In genomic region chr13:62129000-62129551, GRCh38 we compare ENCODE assay signal across 26 cellular contexts.
"Had no signal": no experiment of that assay in that cellular context is flagged by ENCODE, and none has a peak within 500 bp of the region (broad histone marks: within the 10 kb centered on the region; RNA-seq: fewer than 3 reads in every experiment).

No MANE protein-coding gene starts in this region.

- H3K4me1 ChIP-seq: breast epithelium, esophagus muscularis mucosa, left ventricle myocardium inferior, pancreas, psoas muscle, vagina had no signal

- H3K27me3 ChIP-seq: breast epithelium, esophagus muscularis mucosa, neutrophil, pancreas, vagina had no signal

- H3K4me3 Mint-ChIP-seq: activated CD8-positive, alpha-beta T cell treated with anti-CD3 and anti-CD28 coated beads, Interleukin-2, amount 10 ng/mL, durations not matched to agents 7 days and 5 days; activated naive CD8-positive, alpha-beta T cell treated with anti-CD3 and anti-CD28 coated beads for 36 hours; central memory CD8-positive, alpha-beta T cell; effector memory CD8-positive, alpha-beta T cell; mesothelial cell of epicardium; naive thymus-derived CD8-positive, alpha-beta T cell; type B pancreatic cell had no signal

- H3K27ac ChIP-seq: breast epithelium, esophagus muscularis mucosa, left ventricle myocardium inferior, neutrophil, pancreas, psoas muscle, thoracic aorta, vagina, WERI-Rb-1 had no signal

- DNase-seq: activated CD4-positive, alpha-beta T cell treated with anti-CD3 and anti-CD28 coated beads for 1 hour; activated CD4-positive, alpha-beta T cell treated with anti-CD3 and anti-CD28 coated beads, Interleukin-2, amount 50 U/mL, for 1 hour; activated CD8-positive, alpha-beta T cell treated with anti-CD3 and anti-CD28 coated beads, Interleukin-2, amount 10 ng/mL, durations not matched to agents 7 days and 5 days; activated naive CD4-positive, alpha-beta T cell; activated naive CD8-positive, alpha-beta T cell treated with anti-CD3 and anti-CD28 coated beads for 36 hours; activated T-cell treated with anti-CD3 and anti-CD28 coated beads, Interleukin-2, amount 50 U/mL, for 1 hour; amniotic stem cell; effector memory CD8-positive, alpha-beta T cell; glutamatergic neuron; hippocampal formation; left ventricle myocardium inferior; naive thymus-derived CD8-positive, alpha-beta T cell; pancreas; psoas muscle; right cardiac atrium; stimulated activated CD4-positive, alpha-beta T cell treated with anti-CD3 and anti-CD28 coated beads, Interleukin-4, amount 100 ng/mL, for 24 hours; stimulated activated naive CD4-positive, alpha-beta T cell treated with Interleukin-2 at 50 U/mL for 16 hours; WERI-Rb-1 had no signal

- ATAC-seq: activated CD8-positive, alpha-beta T cell treated with anti-CD3 and anti-CD28 coated beads, Interleukin-2, amount 10 ng/mL, durations not matched to agents 7 days and 5 days; effector memory CD8-positive, alpha-beta T cell; naive thymus-derived CD8-positive, alpha-beta T cell; pancreas; psoas muscle; right cardiac atrium had no signal

- H3K4me3 ChIP-seq: breast epithelium, esophagus muscularis mucosa, left ventricle myocardium inferior, pancreas, psoas muscle, thoracic aorta, vagina had no signal

- H3K4me1 Mint-ChIP-seq: activated naive CD8-positive, alpha-beta T cell treated with anti-CD3 and anti-CD28 coated beads for 36 hours; central memory CD8-positive, alpha-beta T cell; mesothelial cell of epicardium; naive thymus-derived CD8-positive, alpha-beta T cell had no signal

- H3K36me3 ChIP-seq: breast epithelium, esophagus muscularis mucosa, left ventricle myocardium inferior, neutrophil, pancreas, thoracic aorta, vagina, WERI-Rb-1 had no signal

- H3K27me3 Mint-ChIP-seq: activated naive CD8-positive, alpha-beta T cell treated with anti-CD3 and anti-CD28 coated beads for 36 hours; central memory CD8-positive, alpha-beta T cell; effector memory CD8-positive, alpha-beta T cell; type B pancreatic cell had no signal

- H3K9me3 ChIP-seq: breast epithelium, esophagus muscularis mucosa, left ventricle myocardium inferior, neutrophil, pancreas, psoas muscle, thoracic aorta, vagina had no signal

- H3K36me3 Mint-ChIP-seq: activated naive CD8-positive, alpha-beta T cell treated with anti-CD3 and anti-CD28 coated beads for 36 hours; naive thymus-derived CD8-positive, alpha-beta T cell; type B pancreatic cell had no signal

- H3K27ac Mint-ChIP-seq: activated CD8-positive, alpha-beta T cell treated with anti-CD3 and anti-CD28 coated beads, Interleukin-2, amount 10 ng/mL, durations not matched to agents 7 days and 5 days; activated naive CD8-positive, alpha-beta T cell treated with anti-CD3 and anti-CD28 coated beads for 36 hours; effector memory CD8-positive, alpha-beta T cell; mesothelial cell of epicardium; naive thymus-derived CD8-positive, alpha-beta T cell; type B pancreatic cell had no signal
